Comparison of ENCODE assay signal across 34 cellular contexts in genomic region chr12:69480698-69481097, GRCh38.
"Had no signal": no experiment of that assay in that cellular context is flagged by ENCODE, and none has a peak within 500 bp of the region (broad histone marks: within the 10 kb centered on the region; RNA-seq: fewer than 3 reads in every experiment).

No MANE protein-coding gene starts in this region.

- H3K4me3 ChIP-seq: MG63 had no signal

- H3K4me2 ChIP-seq: KMS-11 had no signal

- H3K27ac ChIP-seq: KMS-11 had no signal

- H3K27me3 ChIP-seq: MG63 had no signal

- H3K9ac ChIP-seq: KMS-11 had no signal

- DNase-seq: Karpas-422, KG1, MG63, MM.1S, MV-4-11, NCI-H1048, NCI-H1092, NCI-H1092 treated with DMSO at 0.1 percent for 48 hours, NCI-H1105, NCI-H1105 treated with DMSO at 0.1 percent for 48 hours, NCI-H1417, NCI-H1417 treated with DMSO at 0.1 percent for 48 hours, NCI-H1436, NCI-H1436 treated with DMSO at 0.1 percent for 48 hours, NCI-H146, NCI-H1694, NCI-H1694 treated with DMSO at 0.1 percent for 48 hours, NCI-H187, NCI-H187 treated with DMSO at 0.1 percent for 48 hours, NCI-H1930, NCI-H2029, NCI-H2029 treated with DMSO at 0.1 percent for 48 hours, NCI-H2081, NCI-H2081 treated with DMSO at 0.1 percent for 48 hours, NCI-H2107, NCI-H2171, NCI-H2171 treated with DMSO at 0.1 percent for 48 hours, NCI-H2227 treated with DMSO at 0.1 percent for 48 hours, NCI-H345, NCI-H446, NCI-H446 treated with DMSO at 0.1 percent for 48 hours, NCI-H510A, NCI-H510A treated with DMSO at 0.1 percent for 48 hours had no signal
